ENCODE assay signal across 17 cellular contexts in the genomic region with DNA sequence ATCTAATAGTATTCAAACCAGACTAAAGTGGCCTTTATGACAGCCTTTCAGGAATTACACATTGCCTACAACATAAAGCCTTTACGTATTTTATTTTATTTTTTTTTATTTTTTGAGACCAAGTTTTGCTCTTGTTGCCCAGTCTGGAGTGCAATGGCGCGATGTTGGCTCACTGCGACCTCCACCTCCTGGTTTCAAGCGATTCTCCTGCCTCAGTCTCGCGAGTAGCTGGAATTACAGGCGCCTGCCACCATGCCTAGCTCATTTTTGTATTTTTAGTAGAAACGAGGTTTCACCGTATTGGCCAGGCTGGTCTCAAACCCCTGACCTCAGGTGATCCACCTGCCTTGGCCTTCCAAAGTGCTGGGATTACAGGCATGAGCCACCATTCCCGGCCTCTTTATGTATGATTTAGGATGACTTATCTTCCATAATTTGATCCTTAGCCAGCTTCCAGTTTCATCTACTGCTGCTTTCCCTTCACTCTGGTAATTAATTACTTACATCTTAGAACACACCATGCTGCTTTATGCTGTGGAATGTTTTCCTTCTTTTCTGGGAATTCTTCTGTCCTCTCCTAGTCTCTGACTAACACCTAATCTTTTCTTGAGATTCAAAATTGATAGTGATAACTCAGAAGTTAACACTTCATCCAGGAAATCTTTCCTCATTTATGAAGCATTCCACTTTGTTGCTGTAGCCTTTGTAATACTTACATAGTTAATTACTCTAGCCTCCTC. TPM values are rescaled to one million over a fixed set of nuclear protein-coding genes. Genes with fewer than 3 reads are reported as not detected.
A peak's percentile ranks its signal among the peaks of the same experiment; 100 is the strongest.
DNase-seq lines count a peak whose midpoint lies in the region; ATAC-seq and TF ChIP-seq lines count a peak whose summit lies in the region.
"Had no signal": no experiment of that assay in that cellular context is flagged by ENCODE, and none has a peak within 500 bp of the region (broad histone marks: within the 10 kb centered on the region; RNA-seq: fewer than 3 reads in every experiment).

No MANE protein-coding gene starts in this region.

- no peak for DNase-seq in activated CD4-positive, alpha-beta T cell treated with anti-CD3 and anti-CD28 coated beads, Interleukin-2, amount 10 ng/mL, durations not matched to agents 7 days and 5 days
- DNase-seq in activated CD4-positive, alpha-beta T cell treated with anti-CD3 and anti-CD28 coated beads, Interleukin-2, amount 50 U/mL, for 1 hour = no peak
- no peak for DNase-seq in NB4 (ENCODE audit: low read depth)
- peak; percentile 9 for DNase-seq in astrocyte of the hippocampus (ENCODE audit: low read depth, low spot score)
- DNase-seq in trophoblast cell = peak in 1 of 2 donors; percentile 34
- DNase-seq in COLO668 (lab: John Stamatoyannopoulos, UW; ENCODE audit: unreplicated experiment) = no peak
- DNase-seq in medulla oblongata (ENCODE audit: extremely low spot score) = no peak
- DNase-seq: ACHN; cortex of kidney; DMS53; NCI-H2029; stimulated activated CD4-positive, alpha-beta T cell treated with anti-CD3 and anti-CD28 coated beads, Interleukin-15, amount 100 ng/mL, for 24 hours; upper lobe of left lung had no signal

- no peak overlapping the region for H3K9ac ChIP-seq in trophoblast cell (ENCODE audit: low read length)
- H3K9ac ChIP-seq: KMS-11, parathyroid adenoma had no signal

- no peaks in the 10 kb centered on the region for H3K9me3 Mint-ChIP-seq in activated CD4-positive, alpha-beta T cell treated with anti-CD3 and anti-CD28 coated beads, Interleukin-2, amount 10 ng/mL, durations not matched to agents 7 days and 5 days

- TF ChIP-seq CTCF in NB4 (IDR thresholded peaks at IDR 0.05; ENCODE audit: low read depth, low read length) = no peak

- no peak overlapping the region for H2BK12ac ChIP-seq in trophoblast cell (ENCODE audit: low read length)

- CTCF ChIA-PET in activated CD4-positive, alpha-beta T cell treated with anti-CD3 and anti-CD28 coated beads, Interleukin-2, amount 10 ng/mL, durations not matched to agents 7 days and 5 days (lab: Charles Lee) = no interaction called here

- POLR2A ChIA-PET in activated CD4-positive, alpha-beta T cell treated with anti-CD3 and anti-CD28 coated beads, Interleukin-2, amount 10 ng/mL, durations not matched to agents 7 days and 5 days (lab: Charles Lee) = no interaction called here

- no CpG with 5 or more reads among the region's 11 CpGs for WGBS in trophoblast cell (ENCODE audit: extremely low coverage, insufficient coverage, insufficient read length)

- peak overlapping the region; percentile 98 for H3K4me3 ChIP-seq in NB4 (ENCODE audit: low read depth, low read length)
- H3K4me3 ChIP-seq in trophoblast cell (ENCODE audit: low read depth, low read length) = no peak overlapping the region
- H3K4me3 ChIP-seq: lung, upper lobe of left lung had no signal

- H4K12ac ChIP-seq in trophoblast cell (ENCODE audit: low read depth, low read length) = no peak overlapping the region

- no peak overlapping the region for H2BK5ac ChIP-seq in trophoblast cell (ENCODE audit: low read depth, low read length, poor library complexity)

- no peak overlapping the region for H3K23ac ChIP-seq in trophoblast cell (ENCODE audit: low read length)

- no peak overlapping the region for H4K8ac ChIP-seq in trophoblast cell (ENCODE audit: low read depth, low read length)

- peaks cover 35% of the 10 kb centered on the region for H3K4me1 Mint-ChIP-seq in activated CD4-positive, alpha-beta T cell treated with anti-CD3 and anti-CD28 coated beads, Interleukin-2, amount 10 ng/mL, durations not matched to agents 7 days and 5 days

- no peak overlapping the region for H2AK5ac ChIP-seq in trophoblast cell (ENCODE audit: low read length)

- peaks cover 4 to 5% of the 10 kb centered on the region in 2 experiments for H3K36me3 ChIP-seq in trophoblast cell (ENCODE audit: control insufficient read depth in 1 of 2, insufficient read depth in 2 of 2, low read length in 2 of 2)

- H2AFZ ChIP-seq in trophoblast cell (ENCODE audit: insufficient read depth, low read length, poor library complexity) = no peak overlapping the region
- H2AFZ ChIP-seq: parathyroid adenoma had no signal

- peaks cover 5% of the 10 kb centered on the region for H3K79me1 ChIP-seq in trophoblast cell (ENCODE audit: low read length)

- no peak overlapping the region for H4K91ac ChIP-seq in trophoblast cell (ENCODE audit: low read depth, low read length)

- peak overlapping the region; percentile 90 for H3K4me3 Mint-ChIP-seq in activated CD4-positive, alpha-beta T cell treated with anti-CD3 and anti-CD28 coated beads, Interleukin-2, amount 10 ng/mL, durations not matched to agents 7 days and 5 days

- H2BK120ac ChIP-seq in trophoblast cell (ENCODE audit: insufficient read depth, low read length, poor library complexity) = no peak overlapping the region

- peaks cover 2 to 5% of the 10 kb centered on the region in 2 experiments for H3K4me1 ChIP-seq in trophoblast cell (ENCODE audit: control insufficient read depth in 1 of 2, insufficient read depth in 2 of 2, low read length in 2 of 2)
- H3K4me1 ChIP-seq: parathyroid adenoma had no signal

- no peak overlapping the region for H3K18ac ChIP-seq in trophoblast cell (ENCODE audit: low read length)

- no peak for TF ChIP-seq POLR2A in NB4 (IDR thresholded peaks at IDR 0.05; ENCODE audit: extremely low read depth, insufficient read length)

- no peaks in the 10 kb centered on the region for H3K27me3 ChIP-seq in trophoblast cell (ENCODE audit: insufficient read depth, low read length)
- H3K27me3 ChIP-seq: upper lobe of left lung had no signal

- H3K79me2 ChIP-seq in trophoblast cell (ENCODE audit: control insufficient read depth, insufficient read depth, low read length, poor library complexity) = peaks cover 14% of the 10 kb centered on the region

- no peak overlapping the region for H3K4me2 ChIP-seq in trophoblast cell (ENCODE audit: low read length)

- H3K4ac ChIP-seq in trophoblast cell (ENCODE audit: low read depth, low read length) = peak overlapping the region; percentile 82

- H3K27ac ChIP-seq in trophoblast cell (ENCODE audit: low read depth, low read length) = no peak overlapping the region
- H3K27ac ChIP-seq: KMS-11, parathyroid adenoma, upper lobe of left lung had no signal

- H3K9me3 ChIP-seq in trophoblast cell (ENCODE audit: insufficient read depth, low read depth, low read length) = no peaks in the 10 kb centered on the region
- H3K9me3 ChIP-seq: upper lobe of left lung had no signal

- peaks cover 24% of the 10 kb centered on the region for H3K36me3 Mint-ChIP-seq in activated CD4-positive, alpha-beta T cell treated with anti-CD3 and anti-CD28 coated beads, Interleukin-2, amount 10 ng/mL, durations not matched to agents 7 days and 5 days (ENCODE audit: low read depth)

- no peak for ATAC-seq in GM18867 (IDR thresholded peaks at IDR 0.05; ENCODE audit: unreplicated experiment)

- peak overlapping the region; percentile 63 for H3K27ac Mint-ChIP-seq in activated CD4-positive, alpha-beta T cell treated with anti-CD3 and anti-CD28 coated beads, Interleukin-2, amount 10 ng/mL, durations not matched to agents 7 days and 5 days

- H3K27me3 Mint-ChIP-seq in activated CD4-positive, alpha-beta T cell treated with anti-CD3 and anti-CD28 coated beads, Interleukin-2, amount 10 ng/mL, durations not matched to agents 7 days and 5 days = no peaks in the 10 kb centered on the region

- no peak overlapping the region for H3K14ac ChIP-seq in trophoblast cell (ENCODE audit: low read length)

RNA-seq across cellular contexts. Expression of a gene that starts 2.6 kb away (rescaled TPM):
- total RNA-seq in activated CD4-positive, alpha-beta T cell treated with anti-CD3 and anti-CD28 coated beads, Interleukin-2, amount 10 ng/mL, durations not matched to agents 7 days and 5 days = 10 to 100 TPM; 67.4 to 82.5 TPM
- polyA plus RNA-seq in trophoblast cell (2013) = 51.7 and 54.8 TPM in 2 replicates
